Comparison of ENCODE assay signal across 1 cellular context in genomic region chr6:160102956-160103824, GRCh38.
TF ChIP-seq lines count a peak whose summit lies in the region.

No MANE protein-coding gene starts in this region.

TF ChIP-seq in H1, 55 proteins besides CTCF, POLR2A, EP300 and RAD21:
- TF ChIP-seq RBBP5 (IDR thresholded peaks at IDR 0.05; ENCODE audit: borderline replicate concordance, low read depth, low read length) (no peak), MAX (IDR thresholded peaks at IDR 0.05) (peak; percentile 38; the same call in 1 of the 2 replicates), EZH2 (IDR thresholded peaks at IDR 0.05; ENCODE audit: low read depth, low read length, severe bottlenecking) (no peak)
